8 cellular contexts compared by ENCODE assay signal in the genomic region with DNA sequence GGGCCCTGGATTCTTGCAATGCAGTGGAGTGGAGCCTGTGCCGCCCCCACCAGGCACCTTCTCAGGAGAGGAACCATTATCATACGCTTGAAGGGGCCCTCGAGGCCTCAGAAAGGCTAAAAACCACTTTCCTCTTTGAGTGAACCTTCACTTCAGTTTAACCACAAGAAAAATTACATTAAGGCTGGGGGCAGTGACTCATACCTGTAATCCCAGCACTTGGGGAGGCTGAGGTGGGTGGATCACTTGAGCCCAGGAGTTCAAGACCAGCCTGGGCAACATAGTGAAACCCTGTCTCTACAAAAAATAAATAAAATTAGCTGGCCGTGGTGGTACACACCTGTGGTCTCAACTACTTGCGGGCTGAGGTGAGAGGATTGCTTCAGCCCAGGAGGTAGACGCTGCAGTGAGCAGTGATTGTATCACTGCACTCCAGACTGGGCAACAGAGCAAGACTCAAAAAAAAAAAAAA.
DNase-seq lines count a peak whose midpoint lies in the region; ATAC-seq and TF ChIP-seq lines count a peak whose summit lies in the region.
"Not testable (repeated sequence)": the region's sequence is repeated elsewhere in the genome, so short reads cannot be mapped to it uniquely, and the experiment has no call there.

No MANE protein-coding gene starts in this region.

- not testable (repeated sequence) for H3K27me3 ChIP-seq in Loucy (ENCODE audit: insufficient read depth, low read length, poor library complexity, severe bottlenecking)

- TF ChIP-seq CTCF in GM20000 (IDR thresholded peaks at IDR 0.05; ENCODE audit: extremely low read depth, missing control alignments) = not testable (repeated sequence)
- TF ChIP-seq CTCF in Loucy (conservative IDR thresholded peaks at IDR 0.05; ENCODE audit: low read length) = peak; percentile 18; the same call in 1 of the 2 replicates

- H4K20me1 ChIP-seq in Loucy (ENCODE audit: insufficient read depth, low read length, poor library complexity, severe bottlenecking) = peaks cover 65% of the 10 kb centered on the region

- H3K4me2 ChIP-seq in Loucy (ENCODE audit: low read depth, low read length, poor library complexity, severe bottlenecking) = peak overlapping the region; percentile 94

- H3K79me2 ChIP-seq in Loucy (ENCODE audit: insufficient read depth, low read length) = peaks cover 98% of the 10 kb centered on the region

- not testable (repeated sequence) for H3K9me3 ChIP-seq in Loucy (ENCODE audit: insufficient read depth, low read depth, low read length)

- peak overlapping the region; percentile 72 for H3K9ac ChIP-seq in Loucy (ENCODE audit: low read depth, low read length, poor library complexity, severe bottlenecking)

- peak; percentile 39 for DNase-seq in GDM1 (lab: John Stamatoyannopoulos, UW)
- DNase-seq in GM20000 (ENCODE audit: low spot score) = peak; percentile 85
- DNase-seq in SIG-M5 (lab: John Stamatoyannopoulos, UW) = peak; percentile 20
- peak; percentile 33 for DNase-seq in activated T-cell treated with anti-CD3 and anti-CD28 coated beads for 48 hours (ENCODE audit: low read depth)
- DNase-seq in germinal center (ENCODE audit: low spot score) = peak; percentile 30
- peak; percentile 60 for DNase-seq in stimulated activated CD8-positive, alpha-beta memory T cell treated with anti-CD3 and anti-CD28 coated beads, Interleukin-4, amount 100 ng/mL, for 48 hours

- peak overlapping the region; percentile 73 for H3K4me3 ChIP-seq in Loucy (ENCODE audit: low read length, poor library complexity, severe bottlenecking)

- peak; percentile 62 for ATAC-seq in HG03066 (IDR thresholded peaks at IDR 0.05; ENCODE audit: low read depth, unreplicated experiment)

- not testable (repeated sequence) for H2AFZ ChIP-seq in Loucy (ENCODE audit: low read length)

- H3K36me3 ChIP-seq in Loucy (ENCODE audit: insufficient read depth, low read length) = not testable (repeated sequence)

- not testable (repeated sequence) for H3K9me2 ChIP-seq in Loucy (replicated peaks; ENCODE audit: low read depth, low read length)

- H3F3A ChIP-seq in Loucy (ENCODE audit: low read depth) = not testable (repeated sequence)

- peaks cover 73% of the 10 kb centered on the region for H3K4me1 ChIP-seq in Loucy (ENCODE audit: insufficient read depth, low read length, poor library complexity, severe bottlenecking)

Comparison
In these comparisons a context has a peak if more than half of its experiments do, and no peak if none do; other contexts are left out.
1. Peak in every context shown above with its lines: DNase-seq, ATAC-seq and H3K4me3 ChIP-seq.
2. DNase-seq: peak in every context shown above with its lines; median percentile 85 in GM20000; 60 in stimulated activated CD8-positive, alpha-beta memory T cell treated with anti-CD3 and anti-CD28 coated beads, Interleukin-4, amount 100 ng/mL, for 48 hours; 39 in GDM1; 33 in activated T-cell treated with anti-CD3 and anti-CD28 coated beads for 48 hours; 30 in germinal center; 20 in SIG-M5.